9 cellular contexts compared by ENCODE assay signal in the genomic region with DNA sequence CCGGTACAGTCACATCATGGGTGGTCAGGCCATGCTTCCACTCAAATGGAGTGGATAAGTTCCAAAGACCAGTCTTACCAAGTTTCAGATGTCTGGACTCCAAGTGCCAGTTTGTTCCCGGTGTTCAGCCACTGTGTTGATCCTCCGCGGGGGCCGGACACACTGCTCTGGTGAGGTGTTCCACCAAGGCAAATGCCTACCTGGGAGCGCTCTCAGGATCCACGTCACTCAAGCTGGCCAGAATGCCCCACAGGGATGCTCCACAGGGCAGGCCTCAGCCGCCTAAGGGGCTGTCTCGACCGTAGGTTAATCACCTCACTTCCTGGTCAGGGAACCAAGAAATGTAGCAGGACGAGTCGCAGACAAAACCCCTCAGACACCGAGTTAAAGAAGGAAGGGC.
"Had no signal": no experiment of that assay in that cellular context is flagged by ENCODE, and none has a peak within 500 bp of the region (broad histone marks: within the 10 kb centered on the region; RNA-seq: fewer than 3 reads in every experiment).

No MANE protein-coding gene starts in this region.

- H3K9me3 ChIP-seq: HAP-1 had no signal

- ATAC-seq: GM23338, HCT116 had no signal

- H3K9me3 Mint-ChIP-seq: GM23338 had no signal

- H3K4me1 ChIP-seq: HAP-1 had no signal

- H3K27ac Mint-ChIP-seq: GM23338, H9, HFFc6 had no signal

- H3K4me2 ChIP-seq: GM23338 had no signal

- H3K36me3 ChIP-seq: HAP-1 had no signal

- DNase-seq: GM23248, GOT3, H7, H9, HCEC 1CT, HFFc6 had no signal

- H2AFZ ChIP-seq: GM23248, GM23338 had no signal

- H3K4me3 Mint-ChIP-seq: GM23338, H9, HFFc6 had no signal

- H3K9ac ChIP-seq: GM23248 had no signal

- H3K4me3 ChIP-seq: GM23248, GM23338, HAP-1 had no signal

- H3K27ac ChIP-seq: GM23248 had no signal
